23 cellular contexts compared by ENCODE assay signal in genomic region chr9:117779760-117780159, GRCh38.
A peak's percentile ranks its signal among the peaks of the same experiment; 100 is the strongest.
DNase-seq lines count a peak whose midpoint lies in the region; ATAC-seq and TF ChIP-seq lines count a peak whose summit lies in the region.
"Had no signal": no experiment of that assay in that cellular context is flagged by ENCODE, and none has a peak within 500 bp of the region (broad histone marks: within the 10 kb centered on the region; RNA-seq: fewer than 3 reads in every experiment).

No MANE protein-coding gene starts in this region.

- H3K36me3 ChIP-seq in A673 (ENCODE audit: insufficient read depth, low read length, poor library complexity, severe bottlenecking) = no peaks in the 10 kb centered on the region
- H3K36me3 ChIP-seq in gastroesophageal sphincter = no peaks in the 10 kb centered on the region
- H3K36me3 ChIP-seq: HAP-1, SJSA1, tibial nerve had no signal

- ATAC-seq in gastroesophageal sphincter = no peak
- no peak for ATAC-seq in activated naive CD4-positive, alpha-beta T cell treated with anti-CD3 and anti-CD28 coated beads, Interleukin-2, amount 50 U/mL, for 72 hours
- ATAC-seq in left lobe of liver = no peak
- ATAC-seq: left colon had no signal

- DNase-seq in A673 (ENCODE audit: low spot score) (peak; percentile 22), D341Med (ENCODE audit: low spot score) (peak; percentile 75), NCI-H82 (lab: John Stamatoyannopoulos, UW) (peak; percentile 93), left lobe of liver (ENCODE audit: low spot score) (no peak)
- no peak for DNase-seq in activated CD4-positive, CD25-positive, alpha-beta regulatory T cell (lab: John Stamatoyannopoulos, UW)
- no peak for DNase-seq in activated naive CD4-positive, alpha-beta T cell treated with anti-CD3 and anti-CD28 coated beads, Interleukin-2, amount 50 U/mL, for 72 hours (ENCODE audit: low spot score in 2 of 2)
- DNase-seq: activated CD4-positive, alpha-beta T cell treated with anti-CD3 and anti-CD28 coated beads, Interleukin-2, amount 50 U/mL, for 48 hours; activated CD8-positive, alpha-beta memory T cell treated with anti-CD3 and anti-CD28 coated beads, Interleukin-2, amount 50 U/mL, for 48 hours; activated naive CD8-positive, alpha-beta T cell treated with anti-CD3 and anti-CD28 coated beads for 36 hours; central memory CD4-positive, alpha-beta T cell; DMS 273 treated with DMSO at 0.1 percent for 48 hours; left colon; NCI-H1092; NCI-H187 treated with DMSO at 0.1 percent for 48 hours; NCI-H446 treated with DMSO at 0.1 percent for 48 hours; occipital lobe had no signal

- H3K4me1 ChIP-seq in A673 (ENCODE audit: insufficient read depth, low read length, poor library complexity, severe bottlenecking) (no peaks in the 10 kb centered on the region), gastroesophageal sphincter (peaks cover 0 to 18% (median 6%) of the 10 kb centered on the region in 3 donors)
- H3K4me1 ChIP-seq: HAP-1 had no signal

- 83 to 89% methylated on average over 2 to 3 of the region's 3 CpGs for WGBS in gastroesophageal sphincter (ENCODE audit: low coverage in 1 of 2), 2 donors

- BruUV-seq in A673 (replicated peaks; lab: Mats Ljungman, UMichigan) = no TSS peak

- POLR2A ChIA-PET in A673 (lab: Charles Lee; ENCODE audit: low non-redundant PET) = no interaction called here

- TF ChIP-seq CTCF in A673 (conservative IDR thresholded peaks at IDR 0.05; ENCODE audit: low read depth, low read length) (no peak), gastroesophageal sphincter (IDR thresholded peaks at IDR 0.05) (no peak)

- CTCF ChIA-PET in A673 (lab: Charles Lee) = no interaction called here

- H3K4me3 ChIP-seq in A673 (ENCODE audit: low read depth, low read length, poor library complexity, severe bottlenecking) = no peak overlapping the region
- no peak overlapping the region for H3K4me3 ChIP-seq in gastroesophageal sphincter
- H3K4me3 ChIP-seq: HAP-1, SJSA1, tibial nerve had no signal

- H3K9me3 ChIP-seq in A673 (ENCODE audit: low read depth, low read length, poor library complexity, severe bottlenecking) (no peaks in the 10 kb centered on the region), gastroesophageal sphincter (no peaks in the 10 kb centered on the region)
- H3K9me3 ChIP-seq: HAP-1, SJSA1, tibial nerve had no signal

- H3K4me3 Mint-ChIP-seq in dendritic cell treated with granulocyte-macrophage colony-stimulating factor and Interleukin-4, amounts not matched to agents 40 ng/mL and 50 ng/mL, for 4 days = no peak overlapping the region
- H3K4me3 Mint-ChIP-seq: activated naive CD8-positive, alpha-beta T cell treated with anti-CD3 and anti-CD28 coated beads for 36 hours; CD4-positive, CD25-positive, alpha-beta regulatory T cell had no signal

- peaks cover 2% of the 10 kb centered on the region for H3K27me3 Mint-ChIP-seq in dendritic cell treated with granulocyte-macrophage colony-stimulating factor and Interleukin-4, amounts not matched to agents 40 ng/mL and 50 ng/mL, for 4 days
- H3K27me3 Mint-ChIP-seq: CD4-positive, CD25-positive, alpha-beta regulatory T cell had no signal

- no peaks in the 10 kb centered on the region for H3K36me3 Mint-ChIP-seq in dendritic cell treated with granulocyte-macrophage colony-stimulating factor and Interleukin-4, amounts not matched to agents 40 ng/mL and 50 ng/mL, for 4 days (ENCODE audit: low read depth)
- no peaks in the 10 kb centered on the region for H3K36me3 Mint-ChIP-seq in activated naive CD4-positive, alpha-beta T cell treated with anti-CD3 and anti-CD28 coated beads, Interleukin-2, amount 50 U/mL, for 72 hours
- H3K36me3 Mint-ChIP-seq: activated naive CD8-positive, alpha-beta T cell treated with anti-CD3 and anti-CD28 coated beads for 36 hours; CD4-positive, CD25-positive, alpha-beta regulatory T cell had no signal

- TF ChIP-seq POLR2A in gastroesophageal sphincter (IDR thresholded peaks at IDR 0.05) = no peak

- intact Hi-C loops in A673 (cut with micrococcal nuclease; ENCODE audit: unreplicated experiment) = loop anchor here (5.0 kb wide), 1 partner anchor 1588 kb away; the partner anchor contains the start of gene BRINP1
- intact Hi-C loops in dendritic cell treated with granulocyte-macrophage colony-stimulating factor and Interleukin-4, amounts not matched to agents 40 ng/mL and 50 ng/mL, for 4 days (cut with micrococcal nuclease) = loop anchor here (5.0 kb wide), 3 partner anchors 32 to 57 kb away; no protein-coding TSS in a partner anchor

- H3K9me3 Mint-ChIP-seq in dendritic cell treated with granulocyte-macrophage colony-stimulating factor and Interleukin-4, amounts not matched to agents 40 ng/mL and 50 ng/mL, for 4 days = no peaks in the 10 kb centered on the region
- H3K9me3 Mint-ChIP-seq in activated naive CD4-positive, alpha-beta T cell treated with anti-CD3 and anti-CD28 coated beads, Interleukin-2, amount 50 U/mL, for 72 hours = no peaks in the 10 kb centered on the region
- H3K9me3 Mint-ChIP-seq: activated naive CD8-positive, alpha-beta T cell treated with anti-CD3 and anti-CD28 coated beads for 36 hours; activated T-helper 2 cell treated with anti-CD3 and anti-CD28 coated beads, Interferon-gamma antibody, Interleukin-2, Interleukin-4, amounts not matched to agents 10 μg/mL and 5 μg/mL and 100 μg/mL, durations not matched to agents 14 hours and 24 hours and 36 hours had no signal

- H3K4me1 Mint-ChIP-seq in dendritic cell treated with granulocyte-macrophage colony-stimulating factor and Interleukin-4, amounts not matched to agents 40 ng/mL and 50 ng/mL, for 4 days (ENCODE audit: low read depth) = peaks cover 41% of the 10 kb centered on the region
- H3K4me1 Mint-ChIP-seq: CD4-positive, CD25-positive, alpha-beta regulatory T cell had no signal

- no peak overlapping the region for H3K27ac ChIP-seq in A673 (ENCODE audit: low read depth, low read length, poor library complexity, severe bottlenecking)
- H3K27ac ChIP-seq in gastroesophageal sphincter = no peak overlapping the region
- H3K27ac ChIP-seq: SJSA1, tibial nerve had no signal

- TF ChIP-seq EP300 in gastroesophageal sphincter (IDR thresholded peaks at IDR 0.05) = no peak

- no peaks in the 10 kb centered on the region for H3K27me3 ChIP-seq in A673 (replicated peaks; ENCODE audit: insufficient read depth, low read depth, low read length, poor library complexity)
- peaks cover 4% of the 10 kb centered on the region for H3K27me3 ChIP-seq in gastroesophageal sphincter
- H3K27me3 ChIP-seq: SJSA1, tibial nerve had no signal

- H3K27ac Mint-ChIP-seq in dendritic cell treated with granulocyte-macrophage colony-stimulating factor and Interleukin-4, amounts not matched to agents 40 ng/mL and 50 ng/mL, for 4 days = peak overlapping the region; percentile 55
- H3K27ac Mint-ChIP-seq in activated naive CD4-positive, alpha-beta T cell treated with anti-CD3 and anti-CD28 coated beads, Interleukin-2, amount 50 U/mL, for 72 hours = no peak overlapping the region
- H3K27ac Mint-ChIP-seq: activated naive CD8-positive, alpha-beta T cell treated with anti-CD3 and anti-CD28 coated beads for 36 hours; activated T-helper 2 cell treated with anti-CD3 and anti-CD28 coated beads, Interferon-gamma antibody, Interleukin-2, Interleukin-4, amounts not matched to agents 10 μg/mL and 5 μg/mL and 100 μg/mL, durations not matched to agents 14 hours and 24 hours and 36 hours; CD4-positive, CD25-positive, alpha-beta regulatory T cell had no signal

Comparison
In these comparisons a context has a peak if more than half of its experiments do, and no peak if none do; other contexts are left out.
1. DNase-seq: peak in A673 (single experiment), D341Med (single experiment) and NCI-H82 (single experiment); none in activated CD4-positive, CD25-positive, alpha-beta regulatory T cell (0 of 4), activated naive CD4-positive, alpha-beta T cell treated with anti-CD3 and anti-CD28 coated beads, Interleukin-2, amount 50 U/mL, for 72 hours (0 of 2) and left lobe of liver (single experiment).